1 cellular context compared by ENCODE assay signal in the genomic region with DNA sequence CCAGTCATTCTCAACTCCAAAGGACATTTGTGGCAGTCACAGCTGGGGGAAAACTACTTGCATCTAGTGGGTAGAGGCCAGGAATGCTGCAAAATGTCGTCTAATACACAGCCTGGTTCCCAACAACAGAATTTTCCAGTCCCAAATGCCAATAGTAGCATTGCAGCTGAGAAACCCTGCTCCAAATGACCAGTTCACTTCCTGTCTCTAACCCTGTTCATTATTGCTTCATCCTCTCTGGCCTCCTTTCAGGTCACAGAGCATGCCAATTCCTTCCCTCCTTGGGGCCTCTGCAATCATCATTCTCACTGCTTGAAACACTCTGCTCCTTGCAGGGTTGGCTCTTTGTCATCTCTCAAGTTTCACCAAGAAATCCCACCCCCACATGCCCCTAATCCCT.
TF ChIP-seq lines count a peak whose summit lies in the region.

No MANE protein-coding gene starts in this region.

TF ChIP-seq in HepG2, 621 proteins besides CTCF, POLR2A, EP300 and RAD21 (continued from another document):
- TF ChIP-seq ELK4 (CRISPR knock-in tag; IDR thresholded peaks at IDR 0.05; ENCODE audit: borderline replicate concordance) (no peak), MXD4 (CRISPR knock-in tag; IDR thresholded peaks at IDR 0.05) (no peak), ZNF33B (CRISPR knock-in tag; IDR thresholded peaks at IDR 0.05) (no peak), ZUFSP (CRISPR knock-in tag; IDR thresholded peaks at IDR 0.05; ENCODE audit: borderline replicate concordance) (no peak), RBM22 (optimal IDR thresholded peaks at IDR 0.05; ENCODE audit: low read length) (no peak), THAP11 (CRISPR knock-in tag; IDR thresholded peaks at IDR 0.05) (peak; percentile 15; the same call in 1 of the 2 replicates)
